Comparison of ENCODE assay signal across 1 cellular context in the genomic region with DNA sequence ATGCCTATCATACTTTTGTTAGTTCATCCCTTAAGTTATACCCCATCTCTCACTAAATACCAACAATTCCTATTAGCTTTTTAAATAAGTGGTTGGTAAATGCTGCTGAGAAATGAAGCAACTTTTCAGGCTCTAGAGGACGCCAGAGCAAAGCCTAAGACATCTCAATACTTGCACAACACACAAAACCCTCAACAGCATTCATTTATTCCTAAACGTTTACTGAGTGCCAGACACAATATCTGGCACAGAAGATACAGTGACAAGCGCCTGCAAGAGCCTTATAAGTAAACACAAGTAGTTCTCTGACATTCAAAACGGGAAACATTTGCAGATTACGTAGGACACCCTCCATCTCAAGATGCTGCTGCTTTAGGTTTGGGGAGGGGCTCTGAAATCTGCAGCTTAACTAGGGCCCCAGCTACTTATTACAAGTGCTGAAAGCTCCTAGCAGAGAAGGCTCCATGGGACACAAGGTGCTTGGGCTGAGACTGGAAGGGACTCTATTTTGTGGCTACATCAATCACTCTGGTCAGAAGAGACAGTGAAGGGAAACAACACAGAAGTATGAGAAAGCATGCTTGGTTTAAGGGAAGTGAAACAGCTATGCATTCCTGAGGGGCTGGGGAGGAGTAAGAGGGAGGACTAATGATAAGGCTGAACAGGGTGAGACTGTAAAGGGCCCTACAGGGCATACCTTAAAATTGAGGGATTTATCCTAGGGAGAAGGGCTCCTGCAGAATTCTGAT.
TF ChIP-seq lines count a peak whose summit lies in the region.

No MANE protein-coding gene starts in this region.

TF ChIP-seq in HepG2, 621 proteins besides CTCF, POLR2A, EP300 and RAD21:
- TF ChIP-seq, protein P1, sequence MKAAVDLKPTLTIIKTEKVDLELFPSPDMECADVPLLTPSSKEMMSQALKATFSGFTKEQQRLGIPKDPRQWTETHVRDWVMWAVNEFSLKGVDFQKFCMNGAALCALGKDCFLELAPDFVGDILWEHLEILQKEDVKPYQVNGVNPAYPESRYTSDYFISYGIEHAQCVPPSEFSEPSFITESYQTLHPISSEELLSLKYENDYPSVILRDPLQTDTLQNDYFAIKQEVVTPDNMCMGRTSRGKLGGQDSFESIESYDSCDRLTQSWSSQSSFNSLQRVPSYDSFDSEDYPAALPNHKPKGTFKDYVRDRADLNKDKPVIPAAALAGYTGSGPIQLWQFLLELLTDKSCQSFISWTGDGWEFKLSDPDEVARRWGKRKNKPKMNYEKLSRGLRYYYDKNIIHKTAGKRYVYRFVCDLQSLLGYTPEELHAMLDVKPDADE (CRISPR knock-in tag; IDR thresholded peaks at IDR 0.05), result no peak
- TF ChIP-seq, protein P2, sequence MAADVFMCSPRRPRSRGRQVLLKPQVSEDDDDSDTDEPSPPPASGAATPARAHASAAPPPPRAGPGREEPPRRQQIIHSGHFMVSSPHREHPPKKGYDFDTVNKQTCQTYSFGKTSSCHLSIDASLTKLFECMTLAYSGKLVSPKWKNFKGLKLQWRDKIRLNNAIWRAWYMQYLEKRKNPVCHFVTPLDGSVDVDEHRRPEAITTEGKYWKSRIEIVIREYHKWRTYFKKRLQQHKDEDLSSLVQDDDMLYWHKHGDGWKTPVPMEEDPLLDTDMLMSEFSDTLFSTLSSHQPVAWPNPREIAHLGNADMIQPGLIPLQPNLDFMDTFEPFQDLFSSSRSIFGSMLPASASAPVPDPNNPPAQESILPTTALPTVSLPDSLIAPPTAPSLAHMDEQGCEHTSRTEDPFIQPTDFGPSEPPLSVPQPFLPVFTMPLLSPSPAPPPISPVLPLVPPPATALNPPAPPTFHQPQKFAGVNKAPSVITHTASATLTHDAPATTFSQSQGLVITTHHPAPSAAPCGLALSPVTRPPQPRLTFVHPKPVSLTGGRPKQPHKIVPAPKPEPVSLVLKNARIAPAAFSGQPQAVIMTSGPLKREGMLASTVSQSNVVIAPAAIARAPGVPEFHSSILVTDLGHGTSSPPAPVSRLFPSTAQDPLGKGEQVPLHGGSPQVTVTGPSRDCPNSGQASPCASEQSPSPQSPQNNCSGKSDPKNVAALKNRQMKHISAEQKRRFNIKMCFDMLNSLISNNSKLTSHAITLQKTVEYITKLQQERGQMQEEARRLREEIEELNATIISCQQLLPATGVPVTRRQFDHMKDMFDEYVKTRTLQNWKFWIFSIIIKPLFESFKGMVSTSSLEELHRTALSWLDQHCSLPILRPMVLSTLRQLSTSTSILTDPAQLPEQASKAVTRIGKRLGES (CRISPR knock-in tag; IDR thresholded peaks at IDR 0.05; ENCODE audit: borderline replicate concordance), result no peak
- no peak for TF ChIP-seq FOXK1 (CRISPR knock-in tag; IDR thresholded peaks at IDR 0.05; ENCODE audit: borderline replicate concordance, low read depth)
